ENCODE assay signal across 23 cellular contexts in the genomic region with DNA sequence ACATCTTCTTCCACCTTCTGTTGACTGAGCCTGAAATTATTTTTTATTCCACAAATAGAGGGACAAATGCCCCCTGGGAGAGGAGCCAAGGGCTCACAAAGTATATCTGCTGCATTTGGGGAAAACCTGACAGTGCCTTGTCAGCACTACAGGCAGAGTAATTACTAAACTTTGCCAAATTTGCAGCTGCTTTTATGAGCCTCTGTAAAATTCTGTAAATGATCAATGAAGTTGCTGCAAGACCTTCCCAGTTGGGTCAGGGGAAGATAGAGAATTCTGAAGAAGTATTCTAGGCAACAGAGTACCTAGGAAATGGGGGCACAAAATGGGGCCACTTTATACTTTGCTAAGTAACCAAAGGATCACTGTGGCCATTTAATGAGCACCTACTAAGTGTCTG. TPM values are rescaled to one million over a fixed set of nuclear protein-coding genes. Genes with fewer than 3 reads are reported as not detected.
DNase-seq lines count a peak whose midpoint lies in the region; ATAC-seq and TF ChIP-seq lines count a peak whose summit lies in the region.
"Had no signal": no experiment of that assay in that cellular context is flagged by ENCODE, and none has a peak within 500 bp of the region (broad histone marks: within the 10 kb centered on the region; RNA-seq: fewer than 3 reads in every experiment).

No MANE protein-coding gene starts in this region.

- TF ChIP-seq CTCF in VCaP (conservative IDR thresholded peaks at IDR 0.05), result no peak
- TF ChIP-seq CTCF in mucosa of descending colon (IDR thresholded peaks at IDR 0.05), result no peak

- H3K36me3 ChIP-seq in mucosa of descending colon (ENCODE audit: low read depth), result no peaks in the 10 kb centered on the region
- H3K36me3 ChIP-seq: BE2C, BLaER1 had no signal

- intact Hi-C loops in mucosa of descending colon (cut with DNase I, micrococcal nuclease), result no loop called here

- DNase-seq in HuH-7 (ENCODE audit: low spot score) (peak; percentile 45), left lobe of liver (ENCODE audit: low spot score) (no peak), mucosa of descending colon (no peak), NCI-H510A (lab: John Stamatoyannopoulos, UW) (no peak), NCI-H446 (lab: John Stamatoyannopoulos, UW) (no peak), SIG-M5 treated with dmso at 0.1 percent for 504 hours (lab: John Stamatoyannopoulos, UW; ENCODE audit: unreplicated experiment) (no peak)
- DNase-seq: 8988T; ACHN; BE2C; C1 segment of cervical spinal cord; CD4-positive, alpha-beta memory T cell; CD4-positive, CD25-positive, alpha-beta regulatory T cell; CD8-positive, alpha-beta memory T cell; COR-L47; DMS 273 treated with DMSO at 0.1 percent for 48 hours; DMS153; DMS53; DMS79 treated with DMSO at 0.1 percent for 48 hours; GF-D8 had no signal

- ATAC-seq in left lobe of liver (peak; percentile 50), mucosa of descending colon (peak; percentile 61), GM21737 (IDR thresholded peaks at IDR 0.05; ENCODE audit: unreplicated experiment) (no peak)

- peak overlapping the region; percentile 56 for H3K27ac ChIP-seq in VCaP
- H3K27ac ChIP-seq: BLaER1 had no signal

- H3K4me3 ChIP-seq in mucosa of descending colon, result no peak overlapping the region
- H3K4me3 ChIP-seq: BLaER1 had no signal

- H3K9me3 ChIP-seq in mucosa of descending colon, result peaks cover 9% of the 10 kb centered on the region
- H3K9me3 ChIP-seq: BE2C had no signal

- peaks cover 9% of the 10 kb centered on the region for H3K4me1 ChIP-seq in mucosa of descending colon (ENCODE audit: low read depth)
- H3K4me1 ChIP-seq: BE2C, BLaER1 had no signal

RNA-seq across cellular contexts. Expression of a gene that starts 10.5 kb away (rescaled TPM):
- total RNA-seq in left lobe of liver, result not detected
- not detected for total RNA-seq in mucosa of descending colon
- total RNA-seq: A673; CD4-positive, alpha-beta memory T cell; CD4-positive, CD25-positive, alpha-beta regulatory T cell; CD8-positive, alpha-beta memory T cell had no signal
